ENCODE assay signal across 1 cellular context in the genomic region with DNA sequence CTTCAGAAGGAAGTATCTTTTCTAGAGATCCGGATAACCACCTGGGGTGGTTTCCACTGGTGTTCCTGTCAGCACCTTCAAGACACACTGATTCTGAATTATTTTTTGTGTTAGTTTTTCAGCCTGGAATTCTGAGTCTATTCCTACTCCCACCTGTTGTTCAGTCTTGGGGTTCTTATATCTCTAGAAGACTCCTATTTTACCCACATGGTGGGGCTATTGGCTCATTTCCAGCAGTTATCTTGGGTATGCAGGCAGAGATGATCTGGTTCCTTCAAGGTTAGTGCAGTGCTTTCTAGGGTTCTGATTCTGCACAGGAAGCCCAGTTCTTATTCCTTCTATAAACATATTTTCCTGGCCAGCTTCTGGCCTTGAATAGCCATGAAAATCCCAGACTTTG.
TF ChIP-seq lines count a peak whose summit lies in the region.

No MANE protein-coding gene starts in this region.

TF ChIP-seq in Ishikawa, 13 proteins besides CTCF, POLR2A, EP300 and RAD21 (continued from another document):
- TF ChIP-seq, protein P1, sequence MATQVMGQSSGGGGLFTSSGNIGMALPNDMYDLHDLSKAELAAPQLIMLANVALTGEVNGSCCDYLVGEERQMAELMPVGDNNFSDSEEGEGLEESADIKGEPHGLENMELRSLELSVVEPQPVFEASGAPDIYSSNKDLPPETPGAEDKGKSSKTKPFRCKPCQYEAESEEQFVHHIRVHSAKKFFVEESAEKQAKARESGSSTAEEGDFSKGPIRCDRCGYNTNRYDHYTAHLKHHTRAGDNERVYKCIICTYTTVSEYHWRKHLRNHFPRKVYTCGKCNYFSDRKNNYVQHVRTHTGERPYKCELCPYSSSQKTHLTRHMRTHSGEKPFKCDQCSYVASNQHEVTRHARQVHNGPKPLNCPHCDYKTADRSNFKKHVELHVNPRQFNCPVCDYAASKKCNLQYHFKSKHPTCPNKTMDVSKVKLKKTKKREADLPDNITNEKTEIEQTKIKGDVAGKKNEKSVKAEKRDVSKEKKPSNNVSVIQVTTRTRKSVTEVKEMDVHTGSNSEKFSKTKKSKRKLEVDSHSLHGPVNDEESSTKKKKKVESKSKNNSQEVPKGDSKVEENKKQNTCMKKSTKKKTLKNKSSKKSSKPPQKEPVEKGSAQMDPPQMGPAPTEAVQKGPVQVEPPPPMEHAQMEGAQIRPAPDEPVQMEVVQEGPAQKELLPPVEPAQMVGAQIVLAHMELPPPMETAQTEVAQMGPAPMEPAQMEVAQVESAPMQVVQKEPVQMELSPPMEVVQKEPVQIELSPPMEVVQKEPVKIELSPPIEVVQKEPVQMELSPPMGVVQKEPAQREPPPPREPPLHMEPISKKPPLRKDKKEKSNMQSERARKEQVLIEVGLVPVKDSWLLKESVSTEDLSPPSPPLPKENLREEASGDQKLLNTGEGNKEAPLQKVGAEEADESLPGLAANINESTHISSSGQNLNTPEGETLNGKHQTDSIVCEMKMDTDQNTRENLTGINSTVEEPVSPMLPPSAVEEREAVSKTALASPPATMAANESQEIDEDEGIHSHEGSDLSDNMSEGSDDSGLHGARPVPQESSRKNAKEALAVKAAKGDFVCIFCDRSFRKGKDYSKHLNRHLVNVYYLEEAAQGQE (IDR thresholded peaks at IDR 0.05; ENCODE audit: low read depth) = no peak
- TF ChIP-seq CEBPB (IDR thresholded peaks at IDR 0.05) = no peak
- TF ChIP-seq TEAD4 (IDR thresholded peaks at IDR 0.05) = no peak
- TF ChIP-seq FOXM1 (IDR thresholded peaks at IDR 0.05; ENCODE audit: borderline replicate concordance, low read depth) = no peak
- TF ChIP-seq NFIC (IDR thresholded peaks at IDR 0.05) = no peak
- TF ChIP-seq ZBTB7A (IDR thresholded peaks at IDR 0.05; ENCODE audit: low read depth) = no peak
- no peak for TF ChIP-seq YY1 (IDR thresholded peaks at IDR 0.05; ENCODE audit: low read depth)
- TF ChIP-seq CREB1 (IDR thresholded peaks at IDR 0.05; ENCODE audit: low read depth) = no peak
- TF ChIP-seq, protein P2, sequence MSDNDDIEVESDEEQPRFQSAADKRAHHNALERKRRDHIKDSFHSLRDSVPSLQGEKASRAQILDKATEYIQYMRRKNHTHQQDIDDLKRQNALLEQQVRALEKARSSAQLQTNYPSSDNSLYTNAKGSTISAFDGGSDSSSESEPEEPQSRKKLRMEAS (IDR thresholded peaks at IDR 0.05) = no peak
